30 cellular contexts compared by ENCODE assay signal in genomic region chr17:33028061-33028460, GRCh38. TPM values are rescaled to one million over a fixed set of nuclear protein-coding genes. Genes with fewer than 3 reads are reported as not detected.
"Had no signal": no experiment of that assay in that cellular context is flagged by ENCODE, and none has a peak within 500 bp of the region (broad histone marks: within the 10 kb centered on the region; RNA-seq: fewer than 3 reads in every experiment).

No MANE protein-coding gene starts in this region.

- H3K27ac ChIP-seq: stomach, suprapubic skin, testis, thoracic aorta, thyroid gland, tibial artery, tibial nerve, transverse colon, upper lobe of left lung, upper lobe of right lung, uterus, vagina had no signal

- H3K4me3 ChIP-seq: stomach, suprapubic skin, testis, thoracic aorta, thyroid gland, tibial artery, tibial nerve, transverse colon, upper lobe of left lung, upper lobe of right lung, uterus, vagina had no signal

- ATAC-seq: stimulated activated effector memory CD8-positive, alpha-beta T cell treated with anti-CD3 and anti-CD28 coated beads, Interleukin-12 subunit alpha, Interleukin-12 subunit beta, amount 100 ng/mL, for 72 hours; stimulated activated memory B cell treated with anti-CD40 and anti-IgM and Interleukin-4, amounts not matched to agents 10 μg/mL and 1 μg/mL and 100 μg/mL, for 72 hours; stimulated activated naive B cell treated with anti-CD40 and anti-IgM and Interleukin-4, amounts not matched to agents 10 μg/mL and 1 μg/mL and 100 μg/mL, for 72 hours; stimulated activated naive CD8-positive, alpha-beta T cell treated with anti-CD3 and anti-CD28 coated beads, Interleukin-15, amount 100 ng/mL, for 72 hours; stimulated activated naive CD8-positive, alpha-beta T cell treated with anti-CD3 and anti-CD28 coated beads, Interleukin-15, Interleukin-2, amounts not matched to agents 100 U/mL and 50 U/mL, for 24 hours; upper lobe of right lung had no signal

- H3K9me3 ChIP-seq: stomach, suprapubic skin, testis, thoracic aorta, thyroid gland, tibial artery, tibial nerve, transverse colon, upper lobe of left lung, upper lobe of right lung, uterus, vagina had no signal

- H3K4me1 ChIP-seq: stomach, suprapubic skin, testis, thyroid gland, tibial artery, tibial nerve, transverse colon, upper lobe of left lung, upper lobe of right lung, uterus, vagina had no signal

- H3K36me3 ChIP-seq: stomach, suprapubic skin, thoracic aorta, thyroid gland, tibial artery, tibial nerve, transverse colon, upper lobe of left lung, upper lobe of right lung, uterus, vagina had no signal

- H3K27me3 ChIP-seq: suprapubic skin, testis, thyroid gland, transverse colon, upper lobe of left lung, upper lobe of right lung, uterus, vagina had no signal

- DNase-seq: stimulated activated CD4-positive, alpha-beta T cell treated with anti-CD3 and anti-CD28 coated beads, Interleukin-2, amount 100 ng/mL, for 48 hours; stimulated activated CD4-positive, alpha-beta T cell treated with anti-CD3 and anti-CD28 coated beads, Interleukin-4, amount 100 ng/mL, for 1 hour; stimulated activated CD4-positive, alpha-beta T cell treated with anti-CD3 and anti-CD28 coated beads, Interleukin-4, amount 100 ng/mL, for 24 hours; stimulated activated CD4-positive, alpha-beta T cell treated with anti-CD3 and anti-CD28 coated beads, Interleukin-4, amount 100 ng/mL, for 4 hours; stimulated activated CD8-positive, alpha-beta memory T cell treated with anti-CD3 and anti-CD28 coated beads, Interleukin-4, amount 100 ng/mL, for 48 hours; stimulated activated naive B cell treated with anti-CD40 and anti-IgM and Interleukin-4, amounts not matched to agents 10 μg/mL and 1 μg/mL and 100 μg/mL, for 72 hours; stimulated activated naive CD4-positive, alpha-beta T cell; stimulated activated naive CD4-positive, alpha-beta T cell treated with Interleukin-2 at 50 U/mL for 16 hours; stimulated activated naive CD8-positive, alpha-beta T cell treated with anti-CD3 and anti-CD28 coated beads, Interleukin-15, amount 100 ng/mL, for 72 hours; stimulated activated naive CD8-positive, alpha-beta T cell treated with anti-CD3 and anti-CD28 coated beads, Interleukin-15, Interleukin-2, amounts not matched to agents 100 U/mL and 50 U/mL, for 24 hours; stomach; substantia nigra; testis; thyroid gland; tibial artery; transverse colon; trophoblast cell; upper lobe of left lung; upper lobe of right lung; uterus had no signal

RNA-seq across cellular contexts. Expression of gene SPACA3, which starts 36.4 kb away (rescaled TPM):
- total RNA-seq: stomach, subcutaneous adipose tissue, temporal lobe, thoracic aorta, thyroid gland, tibial nerve, transverse colon, upper lobe of left lung, upper lobe of right lung, ureter, urinary bladder, uterus, vagina had no signal
